In the genomic region with DNA sequence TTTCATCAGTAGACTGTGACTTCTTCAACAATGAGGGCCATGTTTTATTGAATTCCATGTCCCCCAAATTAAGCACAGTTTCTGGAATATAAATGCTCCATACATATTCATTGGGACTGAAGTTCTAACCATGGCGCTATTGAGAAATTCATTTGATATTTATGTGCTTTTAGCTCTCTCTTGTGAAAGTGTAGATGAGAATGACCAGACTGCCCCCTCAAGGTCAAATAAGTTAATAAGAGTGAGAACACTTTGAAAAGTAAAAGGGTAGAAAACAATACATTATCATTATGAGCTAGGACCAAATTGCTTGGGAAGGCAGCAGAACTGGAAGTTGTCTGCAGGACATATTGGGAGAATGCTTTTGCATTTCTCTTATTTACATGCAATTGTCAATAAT, we compare ENCODE assay signal across 10 cellular contexts.
DNase-seq lines count a peak whose midpoint lies in the region; ATAC-seq and TF ChIP-seq lines count a peak whose summit lies in the region.
"Had no signal": no experiment of that assay in that cellular context is flagged by ENCODE, and none has a peak within 500 bp of the region (broad histone marks: within the 10 kb centered on the region; RNA-seq: fewer than 3 reads in every experiment).

No MANE protein-coding gene starts in this region.

- CTCF ChIA-PET in activated CD4-positive, alpha-beta T cell treated with anti-CD3 and anti-CD28 coated beads for 36 hours (lab: Charles Lee), result interaction anchor here (1.8 kb wide), 1 partner anchor 8 kb away, joined by 4 read pairs; no protein-coding TSS in a partner anchor

- no peak for TF ChIP-seq CTCF in omental fat pad (IDR thresholded peaks at IDR 0.05)

- H3K36me3 Mint-ChIP-seq in activated CD4-positive, alpha-beta T cell treated with anti-CD3 and anti-CD28 coated beads for 36 hours (ENCODE audit: low read depth), result no peaks in the 10 kb centered on the region

- no peaks in the 10 kb centered on the region for H3K4me1 Mint-ChIP-seq in activated CD4-positive, alpha-beta T cell treated with anti-CD3 and anti-CD28 coated beads for 36 hours

- POLR2A ChIA-PET in activated CD4-positive, alpha-beta T cell treated with anti-CD3 and anti-CD28 coated beads for 36 hours (lab: Charles Lee), result no interaction called here

- no peak overlapping the region for H3K4me3 Mint-ChIP-seq in activated CD4-positive, alpha-beta T cell treated with anti-CD3 and anti-CD28 coated beads for 36 hours

- peaks cover 15% of the 10 kb centered on the region for H3K27me3 Mint-ChIP-seq in activated CD4-positive, alpha-beta T cell treated with anti-CD3 and anti-CD28 coated beads for 36 hours

- H3K9me3 Mint-ChIP-seq in activated CD4-positive, alpha-beta T cell treated with anti-CD3 and anti-CD28 coated beads for 36 hours (ENCODE audit: low read depth), result no peaks in the 10 kb centered on the region

- intact Hi-C loops in activated CD4-positive, alpha-beta T cell treated with anti-CD3 and anti-CD28 coated beads for 36 hours (cut with DNase I, micrococcal nuclease), result no loop called here

- peak; percentile 37 to 43 for DNase-seq in AML-193 (lab: John Stamatoyannopoulos, UW)
- DNase-seq in HT1080 (ENCODE audit: low read depth), result peak; percentile 12
- DNase-seq in astrocyte of the hippocampus (ENCODE audit: low read depth, low spot score), result peak; percentile 31
- DNase-seq in left lobe of liver (ENCODE audit: low spot score), result no peak
- DNase-seq in SHP77 (lab: John Stamatoyannopoulos, UW), result no peak
- DNase-seq in activated CD4-positive, alpha-beta T cell treated with anti-CD3 and anti-CD28 coated beads for 36 hours, result no peak
- DNase-seq in NCI-H187 treated with DMSO at 0.1 percent for 48 hours (lab: John Stamatoyannopoulos, UW), result no peak
- DNase-seq in omental fat pad (ENCODE audit: low spot score), result no peak
- DNase-seq: anterior cingulate cortex; stimulated activated naive CD8-positive, alpha-beta T cell treated with anti-CD3 and anti-CD28 coated beads, Interleukin-15, Interleukin-2, amounts not matched to agents 100 U/mL and 50 U/mL, for 24 hours had no signal

- ATAC-seq in left lobe of liver (peak; percentile 83), omental fat pad (ENCODE audit: low FRiP score) (no peak)
- no peak for ATAC-seq in activated CD4-positive, alpha-beta T cell treated with anti-CD3 and anti-CD28 coated beads for 36 hours
- ATAC-seq: stimulated activated naive CD8-positive, alpha-beta T cell treated with anti-CD3 and anti-CD28 coated beads, Interleukin-15, Interleukin-2, amounts not matched to agents 100 U/mL and 50 U/mL, for 24 hours had no signal

- no peak overlapping the region for H3K27ac Mint-ChIP-seq in activated CD4-positive, alpha-beta T cell treated with anti-CD3 and anti-CD28 coated beads for 36 hours

Comparison
In these comparisons a context has a peak if more than half of its experiments do, and no peak if none do; other contexts are left out.
1. DNase-seq: peak in AML-193 (2 of 2), HT1080 (single experiment) and astrocyte of the hippocampus (single experiment); none in left lobe of liver (single experiment), SHP77 (0 of 2), activated CD4-positive, alpha-beta T cell treated with anti-CD3 and anti-CD28 coated beads for 36 hours (single experiment), NCI-H187 treated with DMSO at 0.1 percent for 48 hours (single experiment) and omental fat pad (single experiment).